13 cellular contexts compared by ENCODE assay signal in genomic region chr2:241672243-241673188, GRCh38.
"Had no signal": no experiment of that assay in that cellular context is flagged by ENCODE, and none has a peak within 500 bp of the region (broad histone marks: within the 10 kb centered on the region; RNA-seq: fewer than 3 reads in every experiment).

No MANE protein-coding gene starts in this region.

- DNase-seq: activated CD4-positive, alpha-beta T cell treated with anti-CD3 and anti-CD28 coated beads, Interleukin-2, amount 50 U/mL, for 1 hour; activated CD4-positive, CD25-positive, alpha-beta regulatory T cell; activated effector memory CD4-positive, alpha-beta T cell treated with anti-CD3 and anti-CD28 coated beads, Interleukin-2, amount 50 U/mL, for 16 hours; activated T-cell treated with anti-CD3 and anti-CD28 coated beads, Interleukin-2, amount 50 U/mL, for 4 hours; effector memory CD4-positive, alpha-beta T cell; left colon; tibial artery had no signal

- H3K27me3 Mint-ChIP-seq: dendritic cell treated with granulocyte-macrophage colony-stimulating factor and Interleukin-4, amounts not matched to agents 40 ng/mL and 50 ng/mL, for 4 days; stimulated activated memory B cell treated with anti-CD40 and anti-IgM and Interleukin-4, amounts not matched to agents 10 μg/mL and 1 μg/mL and 100 μg/mL, for 72 hours had no signal

- H3K9me3 Mint-ChIP-seq: activated T-cell treated with anti-CD3 and anti-CD28 coated beads, Interleukin-2, amount 50 U/mL, for 4 hours; dendritic cell treated with granulocyte-macrophage colony-stimulating factor and Interleukin-4, amounts not matched to agents 40 ng/mL and 50 ng/mL, for 4 days; stimulated activated memory B cell treated with anti-CD40 and anti-IgM and Interleukin-4, amounts not matched to agents 10 μg/mL and 1 μg/mL and 100 μg/mL, for 72 hours had no signal

- H3K27ac Mint-ChIP-seq: dendritic cell treated with granulocyte-macrophage colony-stimulating factor and Interleukin-4, amounts not matched to agents 40 ng/mL and 50 ng/mL, for 4 days had no signal

- ATAC-seq: activated T-cell treated with anti-CD3 and anti-CD28 coated beads, Interleukin-2, amount 50 U/mL, for 4 hours; left colon; stimulated activated memory B cell treated with anti-CD40 and anti-IgM and Interleukin-4, amounts not matched to agents 10 μg/mL and 1 μg/mL and 100 μg/mL, for 72 hours had no signal

- H3K4me3 ChIP-seq: ascending aorta, tibial artery had no signal

- H3K4me3 Mint-ChIP-seq: activated T-cell treated with anti-CD3 and anti-CD28 coated beads, Interleukin-2, amount 50 U/mL, for 4 hours; dendritic cell treated with granulocyte-macrophage colony-stimulating factor and Interleukin-4, amounts not matched to agents 40 ng/mL and 50 ng/mL, for 4 days; stimulated activated memory B cell treated with anti-CD40 and anti-IgM and Interleukin-4, amounts not matched to agents 10 μg/mL and 1 μg/mL and 100 μg/mL, for 72 hours had no signal

- H3K27me3 ChIP-seq: ascending aorta, tibial artery had no signal

- H3K4me1 ChIP-seq: ascending aorta, tibial artery had no signal

- H3K9me3 ChIP-seq: ascending aorta, tibial artery had no signal

- H3K27ac ChIP-seq: ascending aorta, epithelial cell of prostate, tibial artery had no signal

- FAIRE-seq: frontal cortex, urothelium cell line had no signal
